Comparison of ENCODE assay signal across 9 cellular contexts in the genomic region with DNA sequence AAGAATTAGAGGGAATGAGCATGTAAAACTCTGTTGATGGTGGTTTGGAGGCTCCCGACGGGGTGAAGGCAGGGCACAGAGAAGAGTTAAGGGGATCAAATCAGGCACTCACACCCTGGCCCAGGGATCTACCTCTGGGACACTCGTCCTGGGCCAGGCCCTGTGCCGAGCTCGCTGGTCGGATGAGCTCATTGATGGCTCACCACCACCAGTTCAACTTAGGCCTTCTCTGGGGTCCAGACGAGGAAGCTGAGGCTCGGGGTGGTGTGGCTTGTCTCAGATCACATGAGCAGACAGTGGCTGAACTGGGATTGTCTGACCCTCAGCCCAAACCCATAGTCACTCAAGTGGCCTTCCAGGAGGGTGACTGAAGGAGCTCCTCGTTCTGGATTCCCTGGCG. TPM values are rescaled to one million over a fixed set of nuclear protein-coding genes. Genes with fewer than 3 reads are reported as not detected.
A peak's percentile ranks its signal among the peaks of the same experiment; 100 is the strongest.
DNase-seq lines count a peak whose midpoint lies in the region; ATAC-seq, FAIRE-seq and TF ChIP-seq lines count a peak whose summit lies in the region.
"Had no signal": no experiment of that assay in that cellular context is flagged by ENCODE, and none has a peak within 500 bp of the region (broad histone marks: within the 10 kb centered on the region; RNA-seq: fewer than 3 reads in every experiment).

No MANE protein-coding gene starts in this region.

- peak overlapping the region; percentile 60 to 80 (median 64) for H3K27ac Mint-ChIP-seq in CD4-positive, CD25-positive, alpha-beta regulatory T cell
- peak overlapping the region; percentile 65 for H3K27ac Mint-ChIP-seq in dendritic cell treated with granulocyte-macrophage colony-stimulating factor and Interleukin-4, amounts not matched to agents 40 ng/mL and 50 ng/mL, for 4 days
- H3K27ac Mint-ChIP-seq in natural killer cell, result peak overlapping the region; percentile 36 to 74

- H3K4me2 ChIP-seq in Loucy (ENCODE audit: low read depth, low read length, poor library complexity, severe bottlenecking), result peak overlapping the region; percentile 100

- H3K9me3 ChIP-seq in CD4-positive, CD25-positive, alpha-beta regulatory T cell (ENCODE audit: control insufficient read depth in 2 of 2, low read length in 2 of 2), result no peaks in the 10 kb centered on the region
- no peaks in the 10 kb centered on the region for H3K9me3 ChIP-seq in Loucy (ENCODE audit: insufficient read depth, low read depth, low read length)

- H3K27me3 ChIP-seq in CD4-positive, CD25-positive, alpha-beta regulatory T cell (ENCODE audit: control insufficient read depth, insufficient read depth, low read length), result no peaks in the 10 kb centered on the region
- H3K27me3 ChIP-seq in Loucy (ENCODE audit: insufficient read depth, low read length, poor library complexity, severe bottlenecking), result no peaks in the 10 kb centered on the region

- no peaks in the 10 kb centered on the region for H3F3A ChIP-seq in Loucy (ENCODE audit: low read depth)

- H4K20me1 ChIP-seq in Loucy (ENCODE audit: insufficient read depth, low read length, poor library complexity, severe bottlenecking), result peaks cover 65% of the 10 kb centered on the region

- H3K36me3 Mint-ChIP-seq in CD4-positive, CD25-positive, alpha-beta regulatory T cell, result no peaks in the 10 kb centered on the region
- peaks cover 57% of the 10 kb centered on the region for H3K36me3 Mint-ChIP-seq in dendritic cell treated with granulocyte-macrophage colony-stimulating factor and Interleukin-4, amounts not matched to agents 40 ng/mL and 50 ng/mL, for 4 days (ENCODE audit: low read depth)
- no peaks in the 10 kb centered on the region for H3K36me3 Mint-ChIP-seq in natural killer cell

- H3K79me2 ChIP-seq in Loucy (ENCODE audit: insufficient read depth, low read length), result peaks cover 90% of the 10 kb centered on the region

- peak overlapping the region in 3 of 4 donors; percentile 82 to 88 (median 84) for H3K4me3 Mint-ChIP-seq in CD4-positive, CD25-positive, alpha-beta regulatory T cell
- peak overlapping the region; percentile 76 for H3K4me3 Mint-ChIP-seq in dendritic cell treated with granulocyte-macrophage colony-stimulating factor and Interleukin-4, amounts not matched to agents 40 ng/mL and 50 ng/mL, for 4 days
- H3K4me3 Mint-ChIP-seq in natural killer cell, result peak overlapping the region; percentile 83

- peaks cover 7% of the 10 kb centered on the region for H3K36me3 ChIP-seq in CD4-positive, CD25-positive, alpha-beta regulatory T cell (ENCODE audit: control insufficient read depth, insufficient read depth, low read length)
- no peaks in the 10 kb centered on the region for H3K36me3 ChIP-seq in Loucy (ENCODE audit: insufficient read depth, low read length)

- peak overlapping the region; percentile 98 for H3K9ac ChIP-seq in Loucy (ENCODE audit: low read depth, low read length, poor library complexity, severe bottlenecking)

- H2AFZ ChIP-seq in Loucy (ENCODE audit: low read length), result no peak overlapping the region

- H3K4me1 Mint-ChIP-seq in CD4-positive, CD25-positive, alpha-beta regulatory T cell, result peaks cover 5 to 75% (median 28%) of the 10 kb centered on the region in 4 donors
- H3K4me1 Mint-ChIP-seq in dendritic cell treated with granulocyte-macrophage colony-stimulating factor and Interleukin-4, amounts not matched to agents 40 ng/mL and 50 ng/mL, for 4 days (ENCODE audit: low read depth), result peaks cover 78% of the 10 kb centered on the region
- H3K4me1 Mint-ChIP-seq in natural killer cell, result peaks cover 53 to 75% of the 10 kb centered on the region in 2 donors

- TF ChIP-seq CTCF in Loucy (conservative IDR thresholded peaks at IDR 0.05; ENCODE audit: low read length), result no peak
- TF ChIP-seq CTCF in natural killer cell (IDR thresholded peaks at IDR 0.05), result no peak

- H3K9me2 ChIP-seq in Loucy (replicated peaks; ENCODE audit: low read depth, low read length), result no peaks in the 10 kb centered on the region

- ATAC-seq in CD4-positive, CD25-positive, alpha-beta regulatory T cell (ENCODE audit: low read depth in 2 of 2), result no peak
- ATAC-seq in natural killer cell (no peak), GM21717 (IDR thresholded peaks at IDR 0.05; ENCODE audit: unreplicated experiment) (no peak), GM18870 (IDR thresholded peaks at IDR 0.05; ENCODE audit: unreplicated experiment) (no peak)

- no peak overlapping the region for H3K27ac ChIP-seq in CD4-positive, CD25-positive, alpha-beta regulatory T cell (ENCODE audit: insufficient read depth, low read length, poor library complexity, severe bottlenecking)

- no peak for DNase-seq in CD4-positive, CD25-positive, alpha-beta regulatory T cell
- DNase-seq in natural killer cell (no peak), NCI-H526 treated with DMSO at 0.1 percent for 48 hours (lab: John Stamatoyannopoulos, UW) (no peak), GM12892 (ENCODE audit: insufficient read length) (no peak)
- DNase-seq: NK-92 treated with Interleukin-12 subunit alpha and Interleukin-12 subunit beta, amount 100 ng/mL, for 24 hours had no signal

- no peak for FAIRE-seq in GM12892 (lab: Jason Lieb, UNC)

- H3K4me3 ChIP-seq in CD4-positive, CD25-positive, alpha-beta regulatory T cell (ENCODE audit: low read depth, low read length), result peak overlapping the region; percentile 37
- peak overlapping the region; percentile 99 for H3K4me3 ChIP-seq in Loucy (ENCODE audit: low read length, poor library complexity, severe bottlenecking)

- no peaks in the 10 kb centered on the region for H3K27me3 Mint-ChIP-seq in CD4-positive, CD25-positive, alpha-beta regulatory T cell
- no peaks in the 10 kb centered on the region for H3K27me3 Mint-ChIP-seq in dendritic cell treated with granulocyte-macrophage colony-stimulating factor and Interleukin-4, amounts not matched to agents 40 ng/mL and 50 ng/mL, for 4 days
- H3K27me3 Mint-ChIP-seq in natural killer cell (ENCODE audit: low read depth in 2 of 2), result no peaks in the 10 kb centered on the region

- no peak for TF ChIP-seq POLR2A in GM12892 (IDR thresholded peaks at IDR 0.05; ENCODE audit: low read depth, low read length)

- intact Hi-C loops in dendritic cell treated with granulocyte-macrophage colony-stimulating factor and Interleukin-4, amounts not matched to agents 40 ng/mL and 50 ng/mL, for 4 days (cut with micrococcal nuclease), result no loop called here
- intact Hi-C loops in natural killer cell (cut with micrococcal nuclease), result no loop called here

- H3K4me1 ChIP-seq in CD4-positive, CD25-positive, alpha-beta regulatory T cell (ENCODE audit: control insufficient read depth, insufficient read depth, low read length, poor library complexity, severe bottlenecking), result peaks cover 42% of the 10 kb centered on the region
- H3K4me1 ChIP-seq in Loucy (ENCODE audit: insufficient read depth, low read length, poor library complexity, severe bottlenecking), result peaks cover 51% of the 10 kb centered on the region

- no peaks in the 10 kb centered on the region for H3K9me3 Mint-ChIP-seq in CD4-positive, CD25-positive, alpha-beta regulatory T cell
- H3K9me3 Mint-ChIP-seq in dendritic cell treated with granulocyte-macrophage colony-stimulating factor and Interleukin-4, amounts not matched to agents 40 ng/mL and 50 ng/mL, for 4 days, result no peaks in the 10 kb centered on the region
- no peaks in the 10 kb centered on the region for H3K9me3 Mint-ChIP-seq in natural killer cell

RNA-seq across cellular contexts. Expression of a gene that starts 1.6 kb away (rescaled TPM):
- total RNA-seq in CD4-positive, CD25-positive, alpha-beta regulatory T cell, result 25.4 TPM
- 1 to 10 TPM in 2 of 4 donors, under 1 TPM in 2; 0.71 to 2.5 (median 1.2) TPM for polyA plus RNA-seq in CD4-positive, CD25-positive, alpha-beta regulatory T cell
- total RNA-seq in natural killer cell, result 10 to 100 TPM; 41.2 to 48.7 (median 43.4) TPM
- polyA plus RNA-seq in GM12892 (2012; ENCODE audit: missing spikeins), result 8.5 TPM

RNA-seq across cellular contexts. Expression of a gene that starts 3.1 kb away (rescaled TPM):
- 57.6 TPM for total RNA-seq in CD4-positive, CD25-positive, alpha-beta regulatory T cell
- polyA plus RNA-seq in CD4-positive, CD25-positive, alpha-beta regulatory T cell, result 10 to 100 TPM; 16.0 to 22.3 (median 19.9) TPM
- 10 to 100 TPM; 33.8 to 48.5 (median 42.2) TPM for total RNA-seq in natural killer cell
- polyA plus RNA-seq in GM12892 (2012; ENCODE audit: missing spikeins), result 39.1 TPM

RNA-seq across cellular contexts. Expression of a gene that starts 17.0 kb away (rescaled TPM):
- total RNA-seq in CD4-positive, CD25-positive, alpha-beta regulatory T cell, result 8.7 TPM
- polyA plus RNA-seq in CD4-positive, CD25-positive, alpha-beta regulatory T cell, result 10 to 100 TPM in 1 of 4 donors, 1 to 10 TPM in 3; 6.5 to 14.2 (median 7.5) TPM
- total RNA-seq in natural killer cell, result 1 to 10 TPM; 2.0 to 7.7 (median 6.7) TPM
- polyA plus RNA-seq in GM12892 (2012; ENCODE audit: missing spikeins), result 1.2 TPM

RNA-seq across cellular contexts. Expression of a gene that starts 30.5 kb away (rescaled TPM):
- 56.5 TPM for total RNA-seq in CD4-positive, CD25-positive, alpha-beta regulatory T cell
- 10 to 100 TPM; 52.4 to 68.2 (median 58.9) TPM for polyA plus RNA-seq in CD4-positive, CD25-positive, alpha-beta regulatory T cell
- total RNA-seq in natural killer cell, result 10 to 100 TPM; 39.2 to 46.9 (median 42.0) TPM
- 31.0 TPM for polyA plus RNA-seq in GM12892 (2012; ENCODE audit: missing spikeins)

RNA-seq across cellular contexts. Expression of a gene that starts 30.6 kb away (rescaled TPM):
- 478 TPM for total RNA-seq in CD4-positive, CD25-positive, alpha-beta regulatory T cell
- 100 to 1,000 TPM; 144 to 234 (median 197) TPM for polyA plus RNA-seq in CD4-positive, CD25-positive, alpha-beta regulatory T cell
- 1,000 to 10,000 TPM in 1 of 3 donors, 100 to 1,000 TPM in 2; 668 to 1,112 (median 949) TPM for total RNA-seq in natural killer cell
- 33.5 TPM for polyA plus RNA-seq in GM12892 (2012; ENCODE audit: missing spikeins)
